ENCODE assay signal across 22 cellular contexts in genomic region chr1:66562561-66562960, GRCh38. TPM values are rescaled to one million over a fixed set of nuclear protein-coding genes. Genes with fewer than 3 reads are reported as not detected.
DNase-seq lines count a peak whose midpoint lies in the region; ATAC-seq, FAIRE-seq and TF ChIP-seq lines count a peak whose summit lies in the region.
"Had no signal": no experiment of that assay in that cellular context is flagged by ENCODE, and none has a peak within 500 bp of the region (broad histone marks: within the 10 kb centered on the region; RNA-seq: fewer than 3 reads in every experiment).

No MANE protein-coding gene starts in this region.

- no peaks in the 10 kb centered on the region for H3K27me3 Mint-ChIP-seq in Calu3 (ENCODE audit: unreplicated experiment)

- H3K27ac Mint-ChIP-seq in Calu3 (ENCODE audit: unreplicated experiment): peak overlapping the region; percentile 92
- H3K27ac Mint-ChIP-seq: activated B cell treated with CpG ODN at 0.5 μM for 24 hours, T-helper 17 cell had no signal

- H3K9ac ChIP-seq in kidney (ENCODE audit: low read length in 2 of 2) (no peak overlapping the region), skeletal muscle tissue (ENCODE audit: low read depth in 1 of 3, low read length in 3 of 3) (no peak overlapping the region)

- H3K36me3 ChIP-seq in SJCRH30 (no peaks in the 10 kb centered on the region), kidney (ENCODE audit: control insufficient read depth in 1 of 2, insufficient read depth in 2 of 2, low read length in 2 of 2) (no peaks in the 10 kb centered on the region), skeletal muscle tissue (ENCODE audit: control insufficient read depth in 3 of 3, insufficient read depth in 3 of 3, low read length in 3 of 3) (no peaks in the 10 kb centered on the region)
- H3K36me3 ChIP-seq: neutrophil had no signal

- no peak overlapping the region for H3K4me3 ChIP-seq in SJCRH30
- no peak overlapping the region for H3K4me3 ChIP-seq in kidney (ENCODE audit: low read length in 2 of 2)
- no peak overlapping the region for H3K4me3 ChIP-seq in skeletal muscle tissue (ENCODE audit: low read length in 3 of 3)

- H3K9me3 Mint-ChIP-seq in Calu3 (ENCODE audit: low read depth, unreplicated experiment): no peaks in the 10 kb centered on the region
- H3K9me3 Mint-ChIP-seq: activated B cell treated with CpG ODN at 0.5 μM for 24 hours had no signal

- no TSS peak for BruUV-seq in Calu3 (replicated peaks; lab: Mats Ljungman, UMichigan)

- intact Hi-C loops in Calu3 (cut with micrococcal nuclease; ENCODE audit: unreplicated experiment) (no loop called here), kidney (cut with DNase I) (no loop called here)

- no peaks in the 10 kb centered on the region for H3K9me3 ChIP-seq in SJCRH30 (replicated peaks)
- no peaks in the 10 kb centered on the region for H3K9me3 ChIP-seq in kidney (ENCODE audit: control insufficient read depth in 1 of 2, low read length in 2 of 2)
- H3K9me3 ChIP-seq in skeletal muscle tissue (ENCODE audit: control insufficient read depth in 3 of 3, low read length in 3 of 3): no peaks in the 10 kb centered on the region
- H3K9me3 ChIP-seq: neutrophil had no signal

- DNase-seq in Calu3: no peak
- no peak for DNase-seq in SJCRH30
- no peak for DNase-seq in kidney
- DNase-seq in C1 segment of cervical spinal cord (lab: John Stamatoyannopoulos, UW): no peak
- DNase-seq: activated B cell treated with CpG ODN at 0.5 μM for 24 hours; activated effector memory CD4-positive, alpha-beta T cell treated with Interleukin-2 at 50 U/mL for 16 hours; anterior cingulate cortex; COR-L47; GOT3; Kasumi-1; NCI-H1417 treated with DMSO at 0.1 percent for 48 hours; NCI-H2227 treated with DMSO at 0.1 percent for 48 hours; stimulated activated naive CD4-positive, alpha-beta T cell treated with Interleukin-2 at 50 U/mL for 16 hours; T-helper 17 cell had no signal

- ATAC-seq in GM19035 (IDR thresholded peaks at IDR 0.05; ENCODE audit: unreplicated experiment): no peak
- no peak for ATAC-seq in HG03175 (IDR thresholded peaks at IDR 0.05; ENCODE audit: unreplicated experiment)
- ATAC-seq in HG02840 (IDR thresholded peaks at IDR 0.05; ENCODE audit: low FRiP score, unreplicated experiment): no peak
- ATAC-seq: T-helper 17 cell had no signal

- FAIRE-seq in kidney (lab: Jason Lieb, UNC): no peak
- FAIRE-seq: G401.6, GM12891, islet of Langerhans had no signal

- TF ChIP-seq CTCF in Calu3 (IDR thresholded peaks at IDR 0.05; ENCODE audit: unreplicated experiment) (no peak), kidney (IDR thresholded peaks at IDR 0.05; ENCODE audit: borderline replicate concordance, extremely low read depth, insufficient read depth) (no peak)

- H3K27ac ChIP-seq in SJCRH30: peak overlapping the region; percentile 53; the same call in 1 of the 2 replicates
- peak overlapping the region; percentile 10 to 76 for H3K27ac ChIP-seq in kidney (ENCODE audit: low read depth in 2 of 2, low read length in 2 of 2)
- H3K27ac ChIP-seq in skeletal muscle tissue (ENCODE audit: low read depth, low read length): peak overlapping the region; percentile 67
- H3K27ac ChIP-seq: neutrophil had no signal

- no peaks in the 10 kb centered on the region for H3K27me3 ChIP-seq in SJCRH30
- no peaks in the 10 kb centered on the region for H3K27me3 ChIP-seq in skeletal muscle tissue (ENCODE audit: control insufficient read depth in 3 of 3, insufficient read depth in 3 of 3, low read length in 3 of 3)
- H3K27me3 ChIP-seq: neutrophil had no signal

- H3K36me3 Mint-ChIP-seq in Calu3 (ENCODE audit: insufficient read depth, unreplicated experiment): peaks cover 19% of the 10 kb centered on the region

- H3K4me3 Mint-ChIP-seq in Calu3 (ENCODE audit: low read depth, unreplicated experiment): no peak overlapping the region
- H3K4me3 Mint-ChIP-seq: activated B cell treated with CpG ODN at 0.5 μM for 24 hours, T-helper 17 cell had no signal

- H3K4me1 Mint-ChIP-seq in Calu3 (ENCODE audit: low read depth, unreplicated experiment): peaks cover 29% of the 10 kb centered on the region
- H3K4me1 Mint-ChIP-seq: activated B cell treated with CpG ODN at 0.5 μM for 24 hours, T-helper 17 cell had no signal

- H3K4me1 ChIP-seq in SJCRH30: peaks cover 23% of the 10 kb centered on the region
- H3K4me1 ChIP-seq in kidney (ENCODE audit: control insufficient read depth in 1 of 2, insufficient read depth in 1 of 2, low read depth in 1 of 2, low read length in 2 of 2): peaks cover 2 to 4% of the 10 kb centered on the region in 2 donors
- H3K4me1 ChIP-seq in skeletal muscle tissue (ENCODE audit: control insufficient read depth in 3 of 3, insufficient read depth in 3 of 3, low read length in 3 of 3): peaks cover 2 to 10% (median 7%) of the 10 kb centered on the region in 3 donors

- CTCF ChIA-PET in Calu3 (lab: Charles Lee): no interaction called here

RNA-seq across cellular contexts. Expression of gene SGIP1, which starts 28.6 kb away (rescaled TPM):
- total RNA-seq in Calu3 (2022) (not detected in 2 replicates), kidney (11.2 TPM), skeletal muscle tissue (0.52 TPM)
- total RNA-seq in SJCRH30 (2014; rRNA removed; shearing (Covaris generic)): 0.05 and 0.18 TPM in 2 replicates
- polyA plus RNA-seq in kidney (ENCODE audit: insufficient read depth, low read depth, low replicate concordance): 8.3 TPM
- total RNA-seq: activated B cell treated with CpG ODN at 0.5 μM for 24 hours had no signal
